ENCODE assay signal across 20 cellular contexts in genomic region chr15:38533416-38533915, GRCh38. TPM values are rescaled to one million over a fixed set of nuclear protein-coding genes. Genes with fewer than 3 reads are reported as not detected.
A peak's percentile ranks its signal among the peaks of the same experiment; 100 is the strongest.
DNase-seq lines count a peak whose midpoint lies in the region; ATAC-seq and TF ChIP-seq lines count a peak whose summit lies in the region.
"Had no signal": no experiment of that assay in that cellular context is flagged by ENCODE, and none has a peak within 500 bp of the region (broad histone marks: within the 10 kb centered on the region; RNA-seq: fewer than 3 reads in every experiment).

No MANE protein-coding gene starts in this region.

- no peaks in the 10 kb centered on the region for H4K20me1 ChIP-seq in neural progenitor cell (ENCODE audit: low read depth)

- peaks cover 5% of the 10 kb centered on the region for H3K4me1 ChIP-seq in neural progenitor cell

- peaks cover 87% of the 10 kb centered on the region for H3K4me1 Mint-ChIP-seq in T-helper 1 cell treated with Interleukin-12 subunit alpha and Interleukin-12 subunit beta and Interleukin-4 antibody, amounts not matched to agents 30 μg/mL and 1 μg/mL, for 36 hours (ENCODE audit: low read depth)
- peaks cover 99% of the 10 kb centered on the region for H3K4me1 Mint-ChIP-seq in activated naive CD8-positive, alpha-beta T cell (ENCODE audit: low read depth)
- peaks cover 87% of the 10 kb centered on the region for H3K4me1 Mint-ChIP-seq in activated naive CD8-positive, alpha-beta T cell treated with anti-CD3 and anti-CD28 coated beads for 36 hours
- peaks cover 87% of the 10 kb centered on the region for H3K4me1 Mint-ChIP-seq in central memory CD8-positive, alpha-beta T cell
- peaks cover 21% of the 10 kb centered on the region for H3K4me1 Mint-ChIP-seq in neural progenitor cell

- H3K36me3 Mint-ChIP-seq in T-helper 1 cell treated with Interleukin-12 subunit alpha and Interleukin-12 subunit beta and Interleukin-4 antibody, amounts not matched to agents 30 μg/mL and 1 μg/mL, for 36 hours (ENCODE audit: low read depth) = peaks cover 77% of the 10 kb centered on the region
- H3K36me3 Mint-ChIP-seq in activated naive CD8-positive, alpha-beta T cell = peaks cover 30% of the 10 kb centered on the region
- peaks cover 89% of the 10 kb centered on the region for H3K36me3 Mint-ChIP-seq in activated naive CD8-positive, alpha-beta T cell treated with anti-CD3 and anti-CD28 coated beads for 36 hours
- peaks cover 47% of the 10 kb centered on the region for H3K36me3 Mint-ChIP-seq in central memory CD8-positive, alpha-beta T cell (ENCODE audit: insufficient read depth)
- peaks cover 2% of the 10 kb centered on the region for H3K36me3 Mint-ChIP-seq in neural progenitor cell
- H3K36me3 Mint-ChIP-seq: naive B cell had no signal

- DNase-seq in T-helper 1 cell (no peak), neural progenitor cell (ENCODE audit: low spot score) (no peak), NCI-H1930 (lab: John Stamatoyannopoulos, UW) (no peak)
- no peak for DNase-seq in activated naive CD8-positive, alpha-beta T cell treated with anti-CD3 and anti-CD28 coated beads for 36 hours
- no peak for DNase-seq in central memory CD8-positive, alpha-beta T cell (ENCODE audit: low spot score in 2 of 2)
- no peak for DNase-seq in activated effector memory CD4-positive, alpha-beta T cell treated with Interleukin-2 at 50 U/mL for 16 hours
- DNase-seq: activated CD4-positive, alpha-beta T cell treated with anti-CD3 and anti-CD28 coated beads for 4 hours; islet precursor cell; Karpas-422; naive B cell; NCI-H1417 treated with DMSO at 0.1 percent for 48 hours; NCI-H2081 treated with DMSO at 0.1 percent for 48 hours; NCI-H345; stimulated activated naive CD8-positive, alpha-beta T cell treated with anti-CD3 and anti-CD28 coated beads, Interleukin-15, amount 100 ng/mL, for 72 hours; thyroid gland had no signal

- no peak overlapping the region for H3K4me3 ChIP-seq in neural progenitor cell
- H3K4me3 ChIP-seq: SJSA1, thyroid gland had no signal

- no peak overlapping the region for H3K27ac ChIP-seq in neural progenitor cell
- H3K27ac ChIP-seq: 22Rv1, epithelial cell of prostate, SJSA1, thyroid gland had no signal

- H3K9ac ChIP-seq in neural progenitor cell = no peak overlapping the region

- H3K27ac Mint-ChIP-seq in T-helper 1 cell treated with Interleukin-12 subunit alpha and Interleukin-12 subunit beta and Interleukin-4 antibody, amounts not matched to agents 30 μg/mL and 1 μg/mL, for 36 hours = peak overlapping the region; percentile 60
- peak overlapping the region; percentile 87 for H3K27ac Mint-ChIP-seq in activated naive CD8-positive, alpha-beta T cell
- no peak overlapping the region for H3K27ac Mint-ChIP-seq in activated naive CD8-positive, alpha-beta T cell treated with anti-CD3 and anti-CD28 coated beads for 36 hours
- H3K27ac Mint-ChIP-seq in central memory CD8-positive, alpha-beta T cell (ENCODE audit: low read depth) = peak overlapping the region; percentile 60
- peak overlapping the region; percentile 24 for H3K27ac Mint-ChIP-seq in neural progenitor cell

- H3K4me3 Mint-ChIP-seq in T-helper 1 cell treated with Interleukin-12 subunit alpha and Interleukin-12 subunit beta and Interleukin-4 antibody, amounts not matched to agents 30 μg/mL and 1 μg/mL, for 36 hours = no peak overlapping the region
- peak overlapping the region; percentile 30 for H3K4me3 Mint-ChIP-seq in activated naive CD8-positive, alpha-beta T cell
- H3K4me3 Mint-ChIP-seq in activated naive CD8-positive, alpha-beta T cell treated with anti-CD3 and anti-CD28 coated beads for 36 hours = no peak overlapping the region
- peak overlapping the region; percentile 27 for H3K4me3 Mint-ChIP-seq in central memory CD8-positive, alpha-beta T cell
- H3K4me3 Mint-ChIP-seq in neural progenitor cell = no peak overlapping the region
- H3K4me3 Mint-ChIP-seq: stimulated activated naive CD8-positive, alpha-beta T cell treated with anti-CD3 and anti-CD28 coated beads, Interleukin-15, amount 100 ng/mL, for 72 hours had no signal

- no peaks in the 10 kb centered on the region for H3K79me2 ChIP-seq in neural progenitor cell (ENCODE audit: low read depth)

- TF ChIP-seq CTCF in neural progenitor cell (IDR thresholded peaks at IDR 0.05) = no peak

- H3F3A ChIP-seq in neural progenitor cell (ENCODE audit: low read depth) = no peaks in the 10 kb centered on the region

- H3K9me3 Mint-ChIP-seq in T-helper 1 cell treated with Interleukin-12 subunit alpha and Interleukin-12 subunit beta and Interleukin-4 antibody, amounts not matched to agents 30 μg/mL and 1 μg/mL, for 36 hours = no peaks in the 10 kb centered on the region
- no peaks in the 10 kb centered on the region for H3K9me3 Mint-ChIP-seq in activated naive CD8-positive, alpha-beta T cell (ENCODE audit: low read depth)
- H3K9me3 Mint-ChIP-seq in activated naive CD8-positive, alpha-beta T cell treated with anti-CD3 and anti-CD28 coated beads for 36 hours = peaks cover 8% of the 10 kb centered on the region
- H3K9me3 Mint-ChIP-seq in central memory CD8-positive, alpha-beta T cell = no peaks in the 10 kb centered on the region
- no peaks in the 10 kb centered on the region for H3K9me3 Mint-ChIP-seq in neural progenitor cell
- H3K9me3 Mint-ChIP-seq: naive B cell had no signal

- no peaks in the 10 kb centered on the region for H3K27me3 Mint-ChIP-seq in T-helper 1 cell treated with Interleukin-12 subunit alpha and Interleukin-12 subunit beta and Interleukin-4 antibody, amounts not matched to agents 30 μg/mL and 1 μg/mL, for 36 hours (ENCODE audit: low read depth)
- H3K27me3 Mint-ChIP-seq in activated naive CD8-positive, alpha-beta T cell = no peaks in the 10 kb centered on the region
- no peaks in the 10 kb centered on the region for H3K27me3 Mint-ChIP-seq in activated naive CD8-positive, alpha-beta T cell treated with anti-CD3 and anti-CD28 coated beads for 36 hours
- H3K27me3 Mint-ChIP-seq in central memory CD8-positive, alpha-beta T cell = no peaks in the 10 kb centered on the region
- H3K27me3 Mint-ChIP-seq in neural progenitor cell (ENCODE audit: insufficient read depth, low read depth) = peaks cover 6% of the 10 kb centered on the region
- H3K27me3 Mint-ChIP-seq: naive B cell; stimulated activated naive CD8-positive, alpha-beta T cell treated with anti-CD3 and anti-CD28 coated beads, Interleukin-15, amount 100 ng/mL, for 72 hours had no signal

- H3K9me3 ChIP-seq in neural progenitor cell (ENCODE audit: low read depth) = no peaks in the 10 kb centered on the region
- H3K9me3 ChIP-seq: SJSA1, thyroid gland had no signal

- no peaks in the 10 kb centered on the region for H3K27me3 ChIP-seq in neural progenitor cell
- H3K27me3 ChIP-seq: SJSA1, thyroid gland had no signal

- no peaks in the 10 kb centered on the region for H3K36me3 ChIP-seq in neural progenitor cell
- H3K36me3 ChIP-seq: SJSA1, thyroid gland had no signal

- ATAC-seq in central memory CD8-positive, alpha-beta T cell (replicated peaks; ENCODE audit: extremely low read depth, poor library complexity, severe bottlenecking) = peak; percentile 54
- ATAC-seq: stimulated activated naive CD8-positive, alpha-beta T cell treated with anti-CD3 and anti-CD28 coated beads, Interleukin-15, amount 100 ng/mL, for 72 hours had no signal

- no peak overlapping the region for H3K4me2 ChIP-seq in neural progenitor cell

- H2AFZ ChIP-seq in neural progenitor cell (replicated peaks) = no peak overlapping the region

RNA-seq across cellular contexts. Expression of gene RASGRP1, which starts 31.1 kb away (rescaled TPM):
- total RNA-seq in activated naive CD8-positive, alpha-beta T cell treated with anti-CD3 and anti-CD28 coated beads for 36 hours = 10 to 100 TPM; 42.7 to 46.6 TPM
- total RNA-seq in neural progenitor cell (ENCODE audit: low replicate concordance) = 2.5 and 3.8 TPM in 2 replicates
- total RNA-seq: SJSA1 had no signal

Comparison
In these comparisons a context has a peak if more than half of its experiments do, and no peak if none do; other contexts are left out.
1. H3K4me3 Mint-ChIP-seq: peak in activated naive CD8-positive, alpha-beta T cell (single experiment) and central memory CD8-positive, alpha-beta T cell (single experiment); none in T-helper 1 cell treated with Interleukin-12 subunit alpha and Interleukin-12 subunit beta and Interleukin-4 antibody, amounts not matched to agents 30 μg/mL and 1 μg/mL, for 36 hours (single experiment), activated naive CD8-positive, alpha-beta T cell treated with anti-CD3 and anti-CD28 coated beads for 36 hours (single experiment) and neural progenitor cell (single experiment).